In the genomic region with DNA sequence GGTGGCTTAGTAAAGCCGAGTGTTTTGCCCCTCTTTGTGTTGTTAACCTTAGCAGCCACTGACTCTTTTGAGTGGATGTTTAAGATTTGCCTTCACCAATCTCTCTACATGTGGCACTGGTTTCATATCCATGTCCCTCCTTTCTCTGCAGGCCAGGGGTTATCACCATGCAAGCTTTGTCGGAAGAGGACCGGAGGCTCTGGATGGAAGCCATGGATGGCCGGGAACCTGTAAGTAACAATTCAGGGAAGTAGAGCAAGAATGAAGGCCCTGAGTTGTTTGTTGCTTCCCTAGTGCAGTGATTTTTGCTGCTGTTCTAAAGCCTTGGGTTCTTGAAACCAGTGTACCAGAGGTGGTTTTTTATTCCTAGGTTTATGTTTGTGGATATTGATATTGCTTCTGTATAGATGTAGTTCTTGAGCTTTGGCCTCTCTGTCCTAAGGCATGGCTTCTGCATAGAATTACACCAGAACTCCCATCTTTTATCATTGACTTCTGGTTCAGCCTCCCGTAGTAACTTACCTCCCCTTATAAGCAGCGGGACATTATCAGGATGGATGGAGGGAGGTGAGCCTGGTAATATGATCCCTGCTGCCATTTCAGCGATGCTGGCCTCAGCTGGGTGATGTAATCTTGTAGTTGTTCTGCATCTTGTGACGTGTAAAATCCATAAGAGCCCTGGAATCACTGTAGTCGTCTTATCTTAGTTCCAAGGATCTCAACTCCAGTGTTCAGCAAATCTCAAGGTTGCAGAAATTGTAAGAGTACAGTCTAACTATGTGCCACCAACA, we compare ENCODE assay signal across 1 cellular context.
TF ChIP-seq lines count a peak whose summit lies in the region.

No MANE protein-coding gene starts in this region.

TF ChIP-seq in GM23338, 12 proteins besides CTCF, POLR2A, EP300 and RAD21 (continued from another document):
- no peak for TF ChIP-seq ZNF331 (CRISPR knock-in tag; IDR thresholded peaks at IDR 0.05; ENCODE audit: low read depth)
